Comparison of ENCODE assay signal across 15 cellular contexts in the genomic region with DNA sequence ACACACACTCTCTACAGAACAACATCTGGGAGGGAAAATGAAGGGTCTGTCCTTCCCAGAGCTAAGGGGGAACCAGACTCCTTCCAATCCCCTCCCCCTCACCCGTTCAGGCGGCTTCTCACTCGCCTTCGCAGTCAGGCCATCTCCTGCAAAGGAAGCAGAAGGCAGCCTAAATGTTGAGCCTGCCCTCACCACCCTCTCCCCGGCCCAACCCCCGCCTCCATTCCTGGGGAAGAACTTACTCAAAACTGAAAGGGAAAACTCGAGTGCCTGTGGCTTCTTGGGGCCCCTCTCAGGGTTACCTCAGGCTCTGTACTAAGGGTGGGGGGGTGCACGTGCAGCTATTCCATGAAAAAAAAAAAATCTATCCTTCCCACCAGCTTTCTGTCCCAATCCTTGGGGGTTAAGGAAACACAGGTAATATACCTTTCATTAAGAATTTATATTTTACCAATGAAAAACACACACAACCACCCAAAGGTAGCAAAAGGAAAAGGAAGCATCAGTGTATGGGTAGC. TPM values are rescaled to one million over a fixed set of nuclear protein-coding genes. Genes with fewer than 3 reads are reported as not detected.
DNase-seq lines count a peak whose midpoint lies in the region; ATAC-seq and TF ChIP-seq lines count a peak whose summit lies in the region.
"Had no signal": no experiment of that assay in that cellular context is flagged by ENCODE, and none has a peak within 500 bp of the region (broad histone marks: within the 10 kb centered on the region; RNA-seq: fewer than 3 reads in every experiment).

No MANE protein-coding gene starts in this region.

- no peak for ATAC-seq in lower lobe of right lung

- peaks cover 0 to 34% (median 0%) of the 10 kb centered on the region in 11 experiments; a peak in 5 of 22 replicates for H4K20me1 ChIP-seq in BLaER1 treated with 17β-estradiol and CSF1 and Interleukin-3, amounts not matched to agents 10 nM and 100 nM
- H4K20me1 ChIP-seq in KMS-11 (ENCODE audit: insufficient read depth) (no peaks in the 10 kb centered on the region), neural progenitor cell (ENCODE audit: low read depth) (peaks cover 16% of the 10 kb centered on the region)

- no peaks in the 10 kb centered on the region for H3K9me3 Mint-ChIP-seq in activated naive CD8-positive, alpha-beta T cell (ENCODE audit: low read depth)
- peaks cover 4% of the 10 kb centered on the region for H3K9me3 Mint-ChIP-seq in neural progenitor cell

- 46% methylated on average over 7 of the region's 8 CpGs for WGBS in esophagus muscularis mucosa
- 15 to 47% (median 27%) methylated on average over 6 to 8 of the region's 8 CpGs for WGBS in spleen, 5 donors

- peaks cover 31 to 44% (median 40%) of the 10 kb centered on the region in 11 experiments; a peak in 21 of 22 replicates for H3K36me3 ChIP-seq in BLaER1 treated with 17β-estradiol and CSF1 and Interleukin-3, amounts not matched to agents 10 nM and 100 nM
- H3K36me3 ChIP-seq in KMS-11 (ENCODE audit: insufficient read depth) = no peaks in the 10 kb centered on the region
- no peaks in the 10 kb centered on the region for H3K36me3 ChIP-seq in neural progenitor cell
- H3K36me3 ChIP-seq in esophagus muscularis mucosa = peaks cover 10 to 44% (median 39%) of the 10 kb centered on the region in 4 donors
- H3K36me3 ChIP-seq in spleen = peaks cover 0 to 45% (median 24%) of the 10 kb centered on the region in 6 donors
- H3K36me3 ChIP-seq in lower lobe of right lung = peaks cover 39% of the 10 kb centered on the region

- TF ChIP-seq POLR2A in esophagus muscularis mucosa (IDR thresholded peaks at IDR 0.05; ENCODE audit: low read depth) (no peak), spleen (IDR thresholded peaks at IDR 0.05) (no peak)

- H2AFZ ChIP-seq in KMS-11 (ENCODE audit: low read depth) (no peak overlapping the region), neural progenitor cell (replicated peaks) (no peak overlapping the region)

- H3K27me3 Mint-ChIP-seq in activated naive CD8-positive, alpha-beta T cell = no peaks in the 10 kb centered on the region
- H3K27me3 Mint-ChIP-seq in neural progenitor cell (ENCODE audit: insufficient read depth, low read depth) = peaks cover 3% of the 10 kb centered on the region

- H3K4me1 ChIP-seq in BLaER1 treated with 17β-estradiol and CSF1 and Interleukin-3, amounts not matched to agents 10 nM and 100 nM = peaks cover 26 to 34% (median 29%) of the 10 kb centered on the region in 10 experiments
- H3K4me1 ChIP-seq in KMS-11 (ENCODE audit: low read depth, poor library complexity, severe bottlenecking) (peaks cover 30% of the 10 kb centered on the region), neural progenitor cell (no peaks in the 10 kb centered on the region), esophagus muscularis mucosa (peaks cover 6 to 26% (median 21%) of the 10 kb centered on the region in 4 donors), spleen (peaks cover 0 to 26% (median 15%) of the 10 kb centered on the region in 6 donors), lower lobe of right lung (peaks cover 11% of the 10 kb centered on the region)

- DNase-seq in neural progenitor cell (ENCODE audit: low spot score) (no peak), esophagus muscularis mucosa (ENCODE audit: extremely low spot score) (no peak), MV-4-11 (lab: John Stamatoyannopoulos, UW) (no peak), spleen (no peak), lower lobe of right lung (no peak)
- DNase-seq: activated CD4-positive, CD25-positive, alpha-beta regulatory T cell; Calu3; foreskin melanocyte; NCI-H187 had no signal

- H3K79me2 ChIP-seq in KMS-11 (ENCODE audit: insufficient read depth, low read depth) (no peaks in the 10 kb centered on the region), neural progenitor cell (ENCODE audit: low read depth) (peaks cover 37% of the 10 kb centered on the region)

- peaks cover 40 to 88% (median 73%) of the 10 kb centered on the region in 11 experiments for H3K27me3 ChIP-seq in BLaER1 treated with 17β-estradiol and CSF1 and Interleukin-3, amounts not matched to agents 10 nM and 100 nM
- H3K27me3 ChIP-seq in KMS-11 (ENCODE audit: insufficient read depth, low read depth) (no peaks in the 10 kb centered on the region), neural progenitor cell (no peaks in the 10 kb centered on the region), esophagus muscularis mucosa (no peaks in the 10 kb centered on the region), spleen (replicated peaks in 1 of 7) (peaks cover 0 to 7% (median 0%) of the 10 kb centered on the region in 7 donors), lower lobe of right lung (ENCODE audit: low read depth) (no peaks in the 10 kb centered on the region)

- peaks cover 9% of the 10 kb centered on the region for H3F3A ChIP-seq in neural progenitor cell (ENCODE audit: low read depth)

- TF ChIP-seq CTCF in KMS-11 (conservative IDR thresholded peaks at IDR 0.05; ENCODE audit: low read depth, low read length) = no peak
- TF ChIP-seq CTCF in neural progenitor cell (IDR thresholded peaks at IDR 0.05) = no peak
- no peak for TF ChIP-seq CTCF in esophagus muscularis mucosa (IDR thresholded peaks at IDR 0.05)
- TF ChIP-seq CTCF in spleen (IDR thresholded peaks at IDR 0.05 in 8 of 11, conservative IDR thresholded peaks at IDR 0.05 in 3 of 11) = no peak
- no peak for TF ChIP-seq CTCF in lower lobe of right lung (IDR thresholded peaks at IDR 0.05)

- peaks cover 25% of the 10 kb centered on the region for H3K4me1 Mint-ChIP-seq in activated naive CD8-positive, alpha-beta T cell (ENCODE audit: low read depth)
- peaks cover 17% of the 10 kb centered on the region for H3K4me1 Mint-ChIP-seq in neural progenitor cell

- peak overlapping the region in 6 of 11 experiments; percentile 5 to 87 (median 77); a peak in 7 of 22 replicates for H3K9ac ChIP-seq in BLaER1 treated with 17β-estradiol and CSF1 and Interleukin-3, amounts not matched to agents 10 nM and 100 nM
- H3K9ac ChIP-seq in KMS-11 = no peak overlapping the region
- no peak overlapping the region for H3K9ac ChIP-seq in neural progenitor cell

- peaks cover 0 to 3% (median 0%) of the 10 kb centered on the region in 11 experiments; a peak in 1 of 22 replicates for H3K9me3 ChIP-seq in BLaER1 treated with 17β-estradiol and CSF1 and Interleukin-3, amounts not matched to agents 10 nM and 100 nM (replicated peaks in 1 of 11)
- H3K9me3 ChIP-seq in neural progenitor cell (ENCODE audit: low read depth) (no peaks in the 10 kb centered on the region), esophagus muscularis mucosa (no peaks in the 10 kb centered on the region), spleen (no peaks in the 10 kb centered on the region), lower lobe of right lung (no peaks in the 10 kb centered on the region)

- H3K36me3 Mint-ChIP-seq in activated naive CD8-positive, alpha-beta T cell = no peaks in the 10 kb centered on the region
- peaks cover 18% of the 10 kb centered on the region for H3K36me3 Mint-ChIP-seq in neural progenitor cell

- no peak for TF ChIP-seq EP300 in esophagus muscularis mucosa (IDR thresholded peaks at IDR 0.05)

- peak overlapping the region; percentile 22 for H3K27ac Mint-ChIP-seq in activated naive CD8-positive, alpha-beta T cell
- H3K27ac Mint-ChIP-seq in neural progenitor cell = no peak overlapping the region

- intact Hi-C loops in esophagus muscularis mucosa (cut with DNase I) = loop anchor here (10.0 kb wide), 2 partner anchors 113 to 127 kb away; a partner anchor contains a TSS
- intact Hi-C loops in spleen (cut with DNase I; ENCODE audit: low total_unique reads) = no loop called here
- intact Hi-C loops in lower lobe of right lung (cut with DNase I) = no loop called here

- H3K4me2 ChIP-seq in BLaER1 treated with 17β-estradiol and CSF1 and Interleukin-3, amounts not matched to agents 10 nM and 100 nM = peak overlapping the region; percentile 79 to 91 (median 85)
- H3K4me2 ChIP-seq in KMS-11 = peak overlapping the region; percentile 45
- peak overlapping the region; percentile 81 for H3K4me2 ChIP-seq in neural progenitor cell

- peak overlapping the region in 4 of 10 experiments; percentile 23 to 81 (median 73); a peak in 2 of 20 replicates for H3K4me3 ChIP-seq in BLaER1 treated with 17β-estradiol and CSF1 and Interleukin-3, amounts not matched to agents 10 nM and 100 nM
- no peak overlapping the region for H3K4me3 ChIP-seq in KMS-11 (IDR thresholded peaks at IDR 0.05; ENCODE audit: insufficient read depth, low read depth, low read length)
- H3K4me3 ChIP-seq in neural progenitor cell = peak overlapping the region; percentile 96
- no peak overlapping the region for H3K4me3 ChIP-seq in esophagus muscularis mucosa
- H3K4me3 ChIP-seq in spleen = no peak overlapping the region
- H3K4me3 ChIP-seq in lower lobe of right lung = no peak overlapping the region
- H3K4me3 ChIP-seq: lung, skin epidermis had no signal

- H3K27ac ChIP-seq in BLaER1 treated with 17β-estradiol and CSF1 and Interleukin-3, amounts not matched to agents 10 nM and 100 nM = peak overlapping the region in 1 of 11 experiments; percentile 5; a peak in 1 of 22 replicates
- no peak overlapping the region for H3K27ac ChIP-seq in KMS-11
- no peak overlapping the region for H3K27ac ChIP-seq in neural progenitor cell
- H3K27ac ChIP-seq in esophagus muscularis mucosa (replicated peaks in 1 of 4) = no peak overlapping the region
- H3K27ac ChIP-seq in spleen = peak overlapping the region in 1 of 8 donors; percentile 18
- no peak overlapping the region for H3K27ac ChIP-seq in lower lobe of right lung
- H3K27ac ChIP-seq: skin epidermis had no signal

- H3K4me3 Mint-ChIP-seq in activated naive CD8-positive, alpha-beta T cell = peak overlapping the region; percentile 92
- H3K4me3 Mint-ChIP-seq in neural progenitor cell = peak overlapping the region; percentile 96

RNA-seq across cellular contexts. Expression of a gene that starts 2.4 kb away (rescaled TPM):
- total RNA-seq in neural progenitor cell (ENCODE audit: low replicate concordance) (50.8 and 85.8 TPM in 2 replicates), esophagus muscularis mucosa (10 to 100 TPM in 3 of 4 donors, 1 to 10 TPM in 1; 9.9 to 19.0 (median 16.8) TPM), spleen (10 to 100 TPM; 22.2 to 34.5 (median 23.3) TPM), lower lobe of right lung (23.2 TPM)
- 10 to 100 TPM in 1 of 3 donors, 1 to 10 TPM in 2; 6.3 to 13.1 (median 8.7) TPM for polyA plus RNA-seq in spleen

RNA-seq across cellular contexts. Expression of a gene that starts 28.5 kb away (rescaled TPM):
- total RNA-seq in neural progenitor cell (ENCODE audit: low replicate concordance) (not detected in 2 replicates), esophagus muscularis mucosa (under 1 TPM in 1 of 4 donors, not detected in 3; 0.19 TPM), spleen (not detected), lower lobe of right lung (1.7 TPM)
- polyA plus RNA-seq in spleen = not detected
- total RNA-seq: cardiac septum had no signal

RNA-seq across cellular contexts. Expression of a gene that starts 31.9 kb away (rescaled TPM):
- total RNA-seq in neural progenitor cell (ENCODE audit: low replicate concordance) (890 and 916 TPM in 2 replicates), esophagus muscularis mucosa (100 to 1,000 TPM; 191 to 237 (median 235) TPM), spleen (100 to 1,000 TPM; 218 to 249 (median 234) TPM), lower lobe of right lung (233 TPM)
- polyA plus RNA-seq in spleen = 100 to 1,000 TPM; 101 to 128 (median 112) TPM

RNA-seq across cellular contexts. Expression of a gene that starts 50.0 kb away (rescaled TPM):
- 0.99 and 4.8 TPM in 2 replicates for total RNA-seq in neural progenitor cell (ENCODE audit: low replicate concordance)
- total RNA-seq in esophagus muscularis mucosa = 10 to 100 TPM; 12.0 to 35.7 (median 22.2) TPM
- 1 to 10 TPM; 1.5 to 8.3 (median 3.1) TPM for total RNA-seq in spleen
- polyA plus RNA-seq in spleen = 1 to 10 TPM; 1.4 to 1.8 (median 1.7) TPM
- total RNA-seq in lower lobe of right lung = 1.4 TPM

Comparison
In these comparisons a context has a peak if more than half of its experiments do, and no peak if none do; other contexts are left out.
1. H3K9ac ChIP-seq: peak in BLaER1 treated with 17β-estradiol and CSF1 and Interleukin-3, amounts not matched to agents 10 nM and 100 nM (6 of 11); none in KMS-11 (single experiment) and neural progenitor cell (single experiment).
2. Peak in every context shown above with its lines, with median percentiles within 50 percentile points of each other: H3K4me2 ChIP-seq.